Comparison of ENCODE assay signal across 1 cellular context in genomic region chr10:15181576-15182156, GRCh38.
TF ChIP-seq lines count a peak whose summit lies in the region.

No MANE protein-coding gene starts in this region.

TF ChIP-seq in IMR-90, 13 proteins besides CTCF, POLR2A, EP300 and RAD21:
- TF ChIP-seq RCOR1 (IDR thresholded peaks at IDR 0.05; ENCODE audit: insufficient replicate concordance, low read length) (no peak), MAFK (IDR thresholded peaks at IDR 0.05; ENCODE audit: low read depth, low read length) (no peak), CHD1 (IDR thresholded peaks at IDR 0.05; ENCODE audit: low read depth, low read length) (no peak), SMC3 (IDR thresholded peaks at IDR 0.05; ENCODE audit: low read depth, low read length) (no peak), RFX5 (IDR thresholded peaks at IDR 0.05; ENCODE audit: low read depth, low read length) (no peak), ELK1 (IDR thresholded peaks at IDR 0.05; ENCODE audit: borderline replicate concordance, low read depth, low read length) (no peak), USF2 (IDR thresholded peaks at IDR 0.05; ENCODE audit: low read depth, low read length) (no peak), NFE2L2 (IDR thresholded peaks at IDR 0.05; ENCODE audit: low read depth, low read length) (no peak), FOS (IDR thresholded peaks at IDR 0.05; ENCODE audit: low read depth, low read length) (no peak), BHLHE40 (IDR thresholded peaks at IDR 0.05; ENCODE audit: low read depth, low read length) (no peak), MXI1 (IDR thresholded peaks at IDR 0.05; ENCODE audit: borderline replicate concordance, low read depth, low read length) (no peak), CEBPB (IDR thresholded peaks at IDR 0.05; ENCODE audit: low read depth, low read length) (no peak), MAZ (IDR thresholded peaks at IDR 0.05; ENCODE audit: borderline replicate concordance, low read depth, low read length) (no peak)
